Comparison of ENCODE assay signal across 15 cellular contexts in genomic region chr4:128844931-128845330, GRCh38. TPM values are rescaled to one million over a fixed set of nuclear protein-coding genes. Genes with fewer than 3 reads are reported as not detected.
DNase-seq lines count a peak whose midpoint lies in the region; ATAC-seq and TF ChIP-seq lines count a peak whose summit lies in the region.
"Had no signal": no experiment of that assay in that cellular context is flagged by ENCODE, and none has a peak within 500 bp of the region (broad histone marks: within the 10 kb centered on the region; RNA-seq: fewer than 3 reads in every experiment).

No MANE protein-coding gene starts in this region.

- H3K9ac ChIP-seq in liver (ENCODE audit: low read depth in 1 of 2, low read length in 2 of 2) = no peak overlapping the region

- H3K27me3 ChIP-seq in liver (ENCODE audit: control insufficient read depth in 4 of 4, insufficient read depth in 4 of 4, low read length in 3 of 4) (no peaks in the 10 kb centered on the region), gastrocnemius medialis (no peaks in the 10 kb centered on the region)
- H3K27me3 ChIP-seq: uterus had no signal

- TF ChIP-seq RAD21 in liver (IDR thresholded peaks at IDR 0.05) = no peak

- in situ Hi-C loops in gastrocnemius medialis (cut with MboI; ENCODE audit: low sequenced_read_pairs in 4 of 4) = no loop called here

- H3K27ac ChIP-seq in 22Rv1 = peak overlapping the region; percentile 40
- H3K27ac ChIP-seq in cingulate gyrus (ENCODE audit: low read depth, low read length) = peak overlapping the region; percentile 33
- H3K27ac ChIP-seq in liver (ENCODE audit: low read depth in 1 of 2, low read length in 2 of 2) = no peak overlapping the region
- peak overlapping the region in 3 of 4 donors; percentile 10 to 72 (median 60) for H3K27ac ChIP-seq in gastrocnemius medialis
- H3K27ac ChIP-seq: uterus had no signal

- ATAC-seq in gastrocnemius medialis (peak; percentile 10 to 46), GM18909 (IDR thresholded peaks at IDR 0.05; ENCODE audit: poor library complexity, unreplicated experiment) (no peak)
- ATAC-seq: activated naive CD8-positive, alpha-beta T cell treated with anti-CD3 and anti-CD28 coated beads, Interleukin-2, amount 50 U/mL, for 24 hours had no signal

- peaks cover 3 to 18% (median 7%) of the 10 kb centered on the region in 4 donors for H3K4me1 ChIP-seq in liver (ENCODE audit: control insufficient read depth in 4 of 4, insufficient read depth in 4 of 4, low read length in 3 of 4)
- peaks cover 40 to 41% of the 10 kb centered on the region in 2 donors for H3K4me1 ChIP-seq in gastrocnemius medialis
- H3K4me1 ChIP-seq: uterus had no signal

- intact Hi-C loops in gastrocnemius medialis (cut with DNase I; ENCODE audit: low total_unique reads) = no loop called here

- TF ChIP-seq CTCF in 22Rv1 (IDR thresholded peaks at IDR 0.05) (no peak), liver (IDR thresholded peaks at IDR 0.05; ENCODE audit: low read depth, low read length, missing input control) (no peak), gastrocnemius medialis (IDR thresholded peaks at IDR 0.05 in 4 of 5, conservative IDR thresholded peaks at IDR 0.05 in 1 of 5) (no peak)

- no peak for TF ChIP-seq POLR2A in gastrocnemius medialis (IDR thresholded peaks at IDR 0.05)

- no peaks in the 10 kb centered on the region for H3K9me3 ChIP-seq in liver (ENCODE audit: control insufficient read depth in 4 of 4, low read length in 3 of 4)
- no peaks in the 10 kb centered on the region for H3K9me3 ChIP-seq in gastrocnemius medialis
- H3K9me3 ChIP-seq: uterus had no signal

- H3K4me3 ChIP-seq in liver (ENCODE audit: low read depth in 1 of 3, low read length in 3 of 3) = no peak overlapping the region
- H3K4me3 ChIP-seq in gastrocnemius medialis = no peak overlapping the region
- H3K4me3 ChIP-seq: uterus had no signal

- 61% methylated on average over 4 of the region's 4 CpGs for WGBS in liver

- DNase-seq in gastrocnemius medialis = peak in 1 of 2 donors; percentile 21
- no peak for DNase-seq in HK-2 (ENCODE audit: unreplicated experiment)
- DNase-seq in NCI-H146 (lab: John Stamatoyannopoulos, UW) = no peak
- DNase-seq in NCI-H1694 (lab: John Stamatoyannopoulos, UW) = no peak
- DNase-seq: activated CD4-positive, alpha-beta T cell treated with anti-CD3 and anti-CD28 coated beads for 48 hours; activated naive CD8-positive, alpha-beta T cell treated with anti-CD3 and anti-CD28 coated beads, Interleukin-2, amount 50 U/mL, for 24 hours; activated T-cell treated with anti-CD3 and anti-CD28 coated beads, Interleukin-2, amount 50 U/mL, for 1 hour; CD8-positive, alpha-beta memory T cell; dermis blood vessel endothelial cell; GDM1; uterus had no signal

- H3K36me3 ChIP-seq in liver (ENCODE audit: control insufficient read depth in 4 of 4, insufficient read depth in 3 of 4, low read depth in 1 of 4, low read length in 3 of 4) (peaks cover 2 to 42% (median 18%) of the 10 kb centered on the region in 4 donors), gastrocnemius medialis (peaks cover 0 to 39% of the 10 kb centered on the region in 2 donors)
- H3K36me3 ChIP-seq: uterus had no signal

TF ChIP-seq in liver, 16 proteins besides CTCF, POLR2A, EP300 and RAD21:
- TF ChIP-seq SP1 (IDR thresholded peaks at IDR 0.05) (peak; percentile 30), RXRA (IDR thresholded peaks at IDR 0.05) (peak; percentile 22 to 28), HNF4A (conservative IDR thresholded peaks at IDR 0.05) (peak in 1 of 2 donors; percentile 22), NR2F2 (IDR thresholded peaks at IDR 0.05) (peak; percentile 43)
- TF ChIP-seq, protein P1, sequence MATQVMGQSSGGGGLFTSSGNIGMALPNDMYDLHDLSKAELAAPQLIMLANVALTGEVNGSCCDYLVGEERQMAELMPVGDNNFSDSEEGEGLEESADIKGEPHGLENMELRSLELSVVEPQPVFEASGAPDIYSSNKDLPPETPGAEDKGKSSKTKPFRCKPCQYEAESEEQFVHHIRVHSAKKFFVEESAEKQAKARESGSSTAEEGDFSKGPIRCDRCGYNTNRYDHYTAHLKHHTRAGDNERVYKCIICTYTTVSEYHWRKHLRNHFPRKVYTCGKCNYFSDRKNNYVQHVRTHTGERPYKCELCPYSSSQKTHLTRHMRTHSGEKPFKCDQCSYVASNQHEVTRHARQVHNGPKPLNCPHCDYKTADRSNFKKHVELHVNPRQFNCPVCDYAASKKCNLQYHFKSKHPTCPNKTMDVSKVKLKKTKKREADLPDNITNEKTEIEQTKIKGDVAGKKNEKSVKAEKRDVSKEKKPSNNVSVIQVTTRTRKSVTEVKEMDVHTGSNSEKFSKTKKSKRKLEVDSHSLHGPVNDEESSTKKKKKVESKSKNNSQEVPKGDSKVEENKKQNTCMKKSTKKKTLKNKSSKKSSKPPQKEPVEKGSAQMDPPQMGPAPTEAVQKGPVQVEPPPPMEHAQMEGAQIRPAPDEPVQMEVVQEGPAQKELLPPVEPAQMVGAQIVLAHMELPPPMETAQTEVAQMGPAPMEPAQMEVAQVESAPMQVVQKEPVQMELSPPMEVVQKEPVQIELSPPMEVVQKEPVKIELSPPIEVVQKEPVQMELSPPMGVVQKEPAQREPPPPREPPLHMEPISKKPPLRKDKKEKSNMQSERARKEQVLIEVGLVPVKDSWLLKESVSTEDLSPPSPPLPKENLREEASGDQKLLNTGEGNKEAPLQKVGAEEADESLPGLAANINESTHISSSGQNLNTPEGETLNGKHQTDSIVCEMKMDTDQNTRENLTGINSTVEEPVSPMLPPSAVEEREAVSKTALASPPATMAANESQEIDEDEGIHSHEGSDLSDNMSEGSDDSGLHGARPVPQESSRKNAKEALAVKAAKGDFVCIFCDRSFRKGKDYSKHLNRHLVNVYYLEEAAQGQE (IDR thresholded peaks at IDR 0.05) = no peak
- TF ChIP-seq, protein P2, sequence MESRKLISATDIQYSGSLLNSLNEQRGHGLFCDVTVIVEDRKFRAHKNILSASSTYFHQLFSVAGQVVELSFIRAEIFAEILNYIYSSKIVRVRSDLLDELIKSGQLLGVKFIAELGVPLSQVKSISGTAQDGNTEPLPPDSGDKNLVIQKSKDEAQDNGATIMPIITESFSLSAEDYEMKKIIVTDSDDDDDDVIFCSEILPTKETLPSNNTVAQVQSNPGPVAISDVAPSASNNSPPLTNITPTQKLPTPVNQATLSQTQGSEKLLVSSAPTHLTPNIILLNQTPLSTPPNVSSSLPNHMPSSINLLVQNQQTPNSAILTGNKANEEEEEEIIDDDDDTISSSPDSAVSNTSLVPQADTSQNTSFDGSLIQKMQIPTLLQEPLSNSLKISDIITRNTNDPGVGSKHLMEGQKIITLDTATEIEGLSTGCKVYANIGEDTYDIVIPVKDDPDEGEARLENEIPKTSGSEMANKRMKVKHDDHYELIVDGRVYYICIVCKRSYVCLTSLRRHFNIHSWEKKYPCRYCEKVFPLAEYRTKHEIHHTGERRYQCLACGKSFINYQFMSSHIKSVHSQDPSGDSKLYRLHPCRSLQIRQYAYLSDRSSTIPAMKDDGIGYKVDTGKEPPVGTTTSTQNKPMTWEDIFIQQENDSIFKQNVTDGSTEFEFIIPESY (IDR thresholded peaks at IDR 0.05) = no peak

RNA-seq across cellular contexts. Expression of gene JADE1, which starts 35.4 kb away (rescaled TPM):
- total RNA-seq in liver (10 to 100 TPM; 15.9 to 17.6 TPM), gastrocnemius medialis (10 to 100 TPM; 14.2 to 21.1 (median 14.9) TPM)
- polyA plus RNA-seq in liver = 1 to 10 TPM; 5.0 TPM

Comparison
In these comparisons a context has a peak if more than half of its experiments do, and no peak if none do; other contexts are left out.
1. H3K27ac ChIP-seq: peak in 22Rv1 (single experiment), cingulate gyrus (single experiment) and gastrocnemius medialis (3 of 4); none in liver (0 of 2).